26 cellular contexts compared by ENCODE assay signal in genomic region chr4:117527601-117528000, GRCh38.
"Had no signal": no experiment of that assay in that cellular context is flagged by ENCODE, and none has a peak within 500 bp of the region (broad histone marks: within the 10 kb centered on the region; RNA-seq: fewer than 3 reads in every experiment).

No MANE protein-coding gene starts in this region.

- H3K4me3 ChIP-seq: stomach, suprapubic skin, thoracic aorta, thyroid gland, tibial artery, tibial nerve, transverse colon, upper lobe of left lung, upper lobe of right lung, uterus, vagina had no signal

- DNase-seq: stimulated activated CD4-positive, alpha-beta T cell treated with anti-CD3 and anti-CD28 coated beads, Interleukin-2, amount 100 ng/mL, for 48 hours; stimulated activated CD4-positive, alpha-beta T cell treated with anti-CD3 and anti-CD28 coated beads, Interleukin-4, amount 100 ng/mL, for 1 hour; stimulated activated CD4-positive, alpha-beta T cell treated with anti-CD3 and anti-CD28 coated beads, Interleukin-4, amount 100 ng/mL, for 24 hours; stimulated activated CD4-positive, alpha-beta T cell treated with anti-CD3 and anti-CD28 coated beads, Interleukin-4, amount 100 ng/mL, for 4 hours; stimulated activated CD8-positive, alpha-beta memory T cell treated with anti-CD3 and anti-CD28 coated beads, Interleukin-4, amount 100 ng/mL, for 48 hours; stimulated activated naive B cell treated with anti-CD40 and anti-IgM and Interleukin-4, amounts not matched to agents 10 μg/mL and 1 μg/mL and 100 μg/mL, for 72 hours; stimulated activated naive CD4-positive, alpha-beta T cell; stimulated activated naive CD4-positive, alpha-beta T cell treated with Interleukin-2 at 50 U/mL for 16 hours; stimulated activated naive CD8-positive, alpha-beta T cell treated with anti-CD3 and anti-CD28 coated beads, Interleukin-15, amount 100 ng/mL, for 72 hours; stimulated activated naive CD8-positive, alpha-beta T cell treated with anti-CD3 and anti-CD28 coated beads, Interleukin-15, Interleukin-2, amounts not matched to agents 100 U/mL and 50 U/mL, for 24 hours; stomach; substantia nigra; testis; thyroid gland; tibial artery; transverse colon; trophoblast cell; upper lobe of left lung; upper lobe of right lung; uterus had no signal

- ATAC-seq: stimulated activated effector memory CD8-positive, alpha-beta T cell treated with anti-CD3 and anti-CD28 coated beads, Interleukin-12 subunit alpha, Interleukin-12 subunit beta, amount 100 ng/mL, for 72 hours; stimulated activated memory B cell treated with anti-CD40 and anti-IgM and Interleukin-4, amounts not matched to agents 10 μg/mL and 1 μg/mL and 100 μg/mL, for 72 hours; stimulated activated naive B cell treated with anti-CD40 and anti-IgM and Interleukin-4, amounts not matched to agents 10 μg/mL and 1 μg/mL and 100 μg/mL, for 72 hours; stimulated activated naive CD8-positive, alpha-beta T cell treated with anti-CD3 and anti-CD28 coated beads, Interleukin-15, amount 100 ng/mL, for 72 hours; stimulated activated naive CD8-positive, alpha-beta T cell treated with anti-CD3 and anti-CD28 coated beads, Interleukin-15, Interleukin-2, amounts not matched to agents 100 U/mL and 50 U/mL, for 24 hours; upper lobe of right lung had no signal

- H3K9me3 ChIP-seq: stomach, suprapubic skin, testis, thoracic aorta, thyroid gland, tibial artery, tibial nerve, transverse colon, upper lobe of left lung, upper lobe of right lung, uterus, vagina had no signal

- H3K27me3 ChIP-seq: stomach, suprapubic skin, testis, thyroid gland, tibial artery, tibial nerve, transverse colon, upper lobe of left lung, upper lobe of right lung, uterus, vagina had no signal

- H3K36me3 ChIP-seq: stomach, suprapubic skin, thoracic aorta, thyroid gland, tibial artery, tibial nerve, transverse colon, upper lobe of left lung, upper lobe of right lung, uterus, vagina had no signal

- H3K27ac ChIP-seq: stomach, suprapubic skin, testis, thoracic aorta, thyroid gland, tibial artery, tibial nerve, transverse colon, upper lobe of left lung, upper lobe of right lung, uterus, vagina had no signal

- H3K4me1 ChIP-seq: stomach, suprapubic skin, testis, thyroid gland, tibial artery, tibial nerve, transverse colon, upper lobe of left lung, upper lobe of right lung, uterus, vagina had no signal
